25 cellular contexts compared by ENCODE assay signal in the genomic region with DNA sequence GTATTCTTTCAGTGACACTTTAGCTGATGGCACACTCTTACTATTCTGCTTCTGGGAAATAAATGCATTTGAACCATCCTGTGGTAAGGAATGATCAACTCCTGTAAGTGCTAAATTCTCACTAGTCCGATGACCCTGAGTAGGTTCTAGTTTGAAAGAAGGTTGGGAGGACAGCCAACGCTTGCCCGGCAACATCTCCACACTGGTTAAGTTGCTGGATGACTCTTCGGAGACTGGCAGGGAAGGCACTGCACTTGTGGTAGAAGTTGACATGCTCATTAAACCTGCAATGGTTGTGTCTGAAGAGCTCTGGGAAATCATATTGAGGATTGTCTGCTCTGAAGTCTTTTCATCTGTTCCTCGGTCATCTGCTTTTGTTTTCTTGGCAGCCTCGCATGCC. TPM values are rescaled to one million over a fixed set of nuclear protein-coding genes. Genes with fewer than 3 reads are reported as not detected.
DNase-seq lines count a peak whose midpoint lies in the region; ATAC-seq, FAIRE-seq and TF ChIP-seq lines count a peak whose summit lies in the region.
"Had no signal": no experiment of that assay in that cellular context is flagged by ENCODE, and none has a peak within 500 bp of the region (broad histone marks: within the 10 kb centered on the region; RNA-seq: fewer than 3 reads in every experiment).

No MANE protein-coding gene starts in this region.

- TF ChIP-seq CTCF in GM12878 (IDR thresholded peaks at IDR 0.05 in 2 of 3, conservative IDR thresholded peaks at IDR 0.05 in 1 of 3; ENCODE audit: control insufficient read depth in 2 of 3, extremely low read depth in 1 of 3, insufficient read depth in 1 of 3, low read depth in 3 of 3, low read length in 3 of 3) (no peak), psoas muscle (IDR thresholded peaks at IDR 0.05) (no peak)
- no peak for TF ChIP-seq CTCF in CD8-positive, alpha-beta T cell (IDR thresholded peaks at IDR 0.05)

- RAD21 ChIA-PET in GM12878 (lab: Charles Lee; ENCODE audit: unreplicated experiment): no interaction called here

- SMC1A ChIA-PET in GM12878 (lab: Charles Lee; ENCODE audit: uncharacterized antibody, unreplicated experiment): no interaction called here

- H3K9ac ChIP-seq in GM12878 (ENCODE audit: control insufficient read depth, insufficient read depth, low read length): no peak overlapping the region
- H3K9ac ChIP-seq: BLaER1 treated with 17β-estradiol and CSF1 and Interleukin-3, amounts not matched to agents 10 nM and 100 nM; GM23248 had no signal

- no peaks in the 10 kb centered on the region for H3K4me1 ChIP-seq in GM12878 (ENCODE audit: control insufficient read depth, insufficient read depth, low read length)
- H3K4me1 ChIP-seq in psoas muscle: peaks cover 42% of the 10 kb centered on the region
- no peaks in the 10 kb centered on the region for H3K4me1 ChIP-seq in CD8-positive, alpha-beta T cell (ENCODE audit: insufficient read depth, low read length)
- H3K4me1 ChIP-seq: BE2C had no signal

- H4K20me1 ChIP-seq in GM12878 (ENCODE audit: control insufficient read depth, insufficient read depth): no peaks in the 10 kb centered on the region

- TSS peak; percentile 9 for BruUV-seq in GM12878 (replicated peaks; lab: Mats Ljungman, UMichigan)

- in situ Hi-C loops in GM12878 (cut with MboI): no loop called here

- intact Hi-C loops in GM12878 (cut with micrococcal nuclease; ENCODE audit: unreplicated experiment): no loop called here
- intact Hi-C loops in psoas muscle (cut with DNase I): no loop called here
- intact Hi-C loops in CD8-positive, alpha-beta T cell (cut with DNase I, micrococcal nuclease): no loop called here

- no peaks in the 10 kb centered on the region for H3K79me2 ChIP-seq in GM12878 (ENCODE audit: control insufficient read depth, insufficient read depth, low read length)

- H3K27me3 Mint-ChIP-seq in stimulated activated naive B cell treated with anti-CD40 and anti-IgM and Interleukin-4, amounts not matched to agents 10 μg/mL and 1 μg/mL and 100 μg/mL, for 72 hours: no peaks in the 10 kb centered on the region
- no peaks in the 10 kb centered on the region for H3K27me3 Mint-ChIP-seq in CD8-positive, alpha-beta T cell (ENCODE audit: low read depth)
- H3K27me3 Mint-ChIP-seq: CD4-positive, alpha-beta T cell had no signal

- no peak for TF ChIP-seq EP300 in GM12878 (IDR thresholded peaks at IDR 0.05; ENCODE audit: borderline replicate concordance in 1 of 2, control insufficient read depth in 1 of 2, low read depth in 2 of 2, low read length in 2 of 2)

- H3K4me2 ChIP-seq in GM12878 (ENCODE audit: control insufficient read depth, insufficient read depth): no peak overlapping the region
- H3K4me2 ChIP-seq: A549; BLaER1 treated with 17β-estradiol and CSF1 and Interleukin-3, amounts not matched to agents 10 nM and 100 nM had no signal

- CTCF ChIA-PET in GM12878 (lab: Yijun Ruan, JAX): no interaction called here
- CTCF ChIA-PET in CD8-positive, alpha-beta T cell (lab: Charles Lee): no interaction called here

- H3K4me3 Mint-ChIP-seq in stimulated activated naive B cell treated with anti-CD40 and anti-IgM and Interleukin-4, amounts not matched to agents 10 μg/mL and 1 μg/mL and 100 μg/mL, for 72 hours: no peak overlapping the region
- H3K4me3 Mint-ChIP-seq in CD8-positive, alpha-beta T cell: no peak overlapping the region
- H3K4me3 Mint-ChIP-seq: CD14-positive monocyte; CD4-positive, alpha-beta T cell had no signal

- no peak for TF ChIP-seq RAD21 in GM12878 (IDR thresholded peaks at IDR 0.05; ENCODE audit: insufficient read depth, low read depth, low read length)

- H3K4me1 Mint-ChIP-seq in stimulated activated naive B cell treated with anti-CD40 and anti-IgM and Interleukin-4, amounts not matched to agents 10 μg/mL and 1 μg/mL and 100 μg/mL, for 72 hours: peaks cover 0 to 6% of the 10 kb centered on the region in 2 donors
- H3K4me1 Mint-ChIP-seq in CD8-positive, alpha-beta T cell (ENCODE audit: low read depth): peaks cover 14% of the 10 kb centered on the region
- H3K4me1 Mint-ChIP-seq: CD14-positive monocyte had no signal

- no peak for ATAC-seq in GM12878
- peak; percentile 43 to 70 (median 50) for ATAC-seq in psoas muscle
- ATAC-seq in stimulated activated naive B cell treated with anti-CD40 and anti-IgM and Interleukin-4, amounts not matched to agents 10 μg/mL and 1 μg/mL and 100 μg/mL, for 72 hours (replicated peaks): no peak
- ATAC-seq in CD8-positive, alpha-beta T cell: no peak
- ATAC-seq: A549 had no signal

- WGBS in GM12878 (ENCODE audit: insufficient coverage, insufficient replicate concordance, low lambda C conversion rate, missing lambda C conversion rate): 89% methylated on average over 6 of the region's 6 CpGs
- 49 to 67% (median 57%) methylated on average over 6 of the region's 6 CpGs for WGBS in psoas muscle, 3 donors

- H3K36me3 ChIP-seq in GM12878 (ENCODE audit: control insufficient read depth in 2 of 2, insufficient read depth in 2 of 2, low read length in 1 of 2): peaks cover 9 to 36% of the 10 kb centered on the region in 2 experiments
- H3K36me3 ChIP-seq in psoas muscle (ENCODE audit: insufficient read depth in 1 of 2, low read depth in 1 of 2): peaks cover 9 to 74% of the 10 kb centered on the region in 2 donors
- H3K36me3 ChIP-seq in CD8-positive, alpha-beta T cell (ENCODE audit: insufficient read depth, low read length): peaks cover 41% of the 10 kb centered on the region

- H3K27ac ChIP-seq in GM12878 (ENCODE audit: control insufficient read depth, insufficient read depth): no peak overlapping the region
- peak overlapping the region; percentile 57 for H3K27ac ChIP-seq in psoas muscle
- H3K27ac ChIP-seq in CD8-positive, alpha-beta T cell (ENCODE audit: low read depth, low read length): no peak overlapping the region
- H3K27ac ChIP-seq: A549; BLaER1 treated with 17β-estradiol and CSF1 and Interleukin-3, amounts not matched to agents 10 nM and 100 nM; GM23248 had no signal

- H3K27me3 ChIP-seq in GM12878 (replicated peaks in 1 of 2; ENCODE audit: control insufficient read depth in 2 of 2, insufficient read depth in 2 of 2, low read length in 1 of 2) (no peaks in the 10 kb centered on the region), psoas muscle (ENCODE audit: insufficient read depth in 3 of 3, low read length in 2 of 3) (no peaks in the 10 kb centered on the region)
- H3K27me3 ChIP-seq in CD8-positive, alpha-beta T cell (ENCODE audit: insufficient read depth, low read length): no peaks in the 10 kb centered on the region
- H3K27me3 ChIP-seq: BE2C; BLaER1 treated with 17β-estradiol and CSF1 and Interleukin-3, amounts not matched to agents 10 nM and 100 nM had no signal

- TF ChIP-seq POLR2A in GM12891 (IDR thresholded peaks at IDR 0.05; ENCODE audit: low read depth, low read length) (0 out of 2 replicates have a peak, but pooled peaks have one; percentile 27), GM12878 (IDR thresholded peaks at IDR 0.05; ENCODE audit: low read depth, low read length) (no peak)

- peaks cover 25 to 40% of the 10 kb centered on the region in 2 donors for H3K36me3 Mint-ChIP-seq in stimulated activated naive B cell treated with anti-CD40 and anti-IgM and Interleukin-4, amounts not matched to agents 10 μg/mL and 1 μg/mL and 100 μg/mL, for 72 hours
- H3K36me3 Mint-ChIP-seq in CD8-positive, alpha-beta T cell: peaks cover 87% of the 10 kb centered on the region

- no peak overlapping the region for H2AFZ ChIP-seq in GM12878 (ENCODE audit: control insufficient read depth, low read depth, low read length)
- H2AFZ ChIP-seq: GM23248 had no signal

- DNase-seq in GM12891 (ENCODE audit: insufficient read length, low spot score): no peak
- DNase-seq in GM12878 (ENCODE audit: low read depth, low spot score): no peak
- DNase-seq in psoas muscle: no peak
- DNase-seq in stimulated activated naive B cell treated with anti-CD40 and anti-IgM and Interleukin-4, amounts not matched to agents 10 μg/mL and 1 μg/mL and 100 μg/mL, for 72 hours: no peak
- DNase-seq in CD8-positive, alpha-beta T cell: no peak
- DNase-seq in NCI-H1092 (lab: John Stamatoyannopoulos, UW): no peak
- DNase-seq in NCI-H1048 (lab: John Stamatoyannopoulos, UW): no peak
- DNase-seq: 8988T; ACHN; AML-193; BE2C; Calu3; CD4-positive, alpha-beta T cell; COR-L47; DMS53; DMS79 treated with DMSO at 0.1 percent for 48 hours; GF-D8; GM23248; H7; HCEC 1CT had no signal

- POLR2A ChIA-PET in GM12878 (lab: Charles Lee): no interaction called here
- POLR2A ChIA-PET in CD8-positive, alpha-beta T cell (lab: Charles Lee): interaction anchor here (1.3 kb wide), 1 partner anchor 12 kb away, joined by 4 read pairs; a partner anchor contains a TSS

- FAIRE-seq in GM12891 (lab: Jason Lieb, UNC) (no peak), GM12878 (lab: Jason Lieb, UNC) (no peak)
- FAIRE-seq: A549, GM19239, H1 had no signal

- H3K9me3 ChIP-seq in GM12878 (replicated peaks; ENCODE audit: control insufficient read depth, insufficient read depth, low read length) (no peaks in the 10 kb centered on the region), psoas muscle (no peaks in the 10 kb centered on the region)
- H3K9me3 ChIP-seq in CD8-positive, alpha-beta T cell (ENCODE audit: low read length): no peaks in the 10 kb centered on the region
- H3K9me3 ChIP-seq: A549; BE2C; BLaER1 treated with 17β-estradiol and CSF1 and Interleukin-3, amounts not matched to agents 10 nM and 100 nM had no signal

- no peaks in the 10 kb centered on the region for H3K9me3 Mint-ChIP-seq in stimulated activated naive B cell treated with anti-CD40 and anti-IgM and Interleukin-4, amounts not matched to agents 10 μg/mL and 1 μg/mL and 100 μg/mL, for 72 hours
- H3K9me3 Mint-ChIP-seq in CD8-positive, alpha-beta T cell: no peaks in the 10 kb centered on the region
- H3K9me3 Mint-ChIP-seq: CD4-positive, alpha-beta T cell had no signal

- H3K4me3 ChIP-seq in GM12878 (no peak overlapping the region), psoas muscle (no peak overlapping the region)
- H3K4me3 ChIP-seq in CD8-positive, alpha-beta T cell (ENCODE audit: low read depth, low read length): no peak overlapping the region
- H3K4me3 ChIP-seq: A549; BLaER1 treated with 17β-estradiol and CSF1 and Interleukin-3, amounts not matched to agents 10 nM and 100 nM; GM23248 had no signal

- H3K27ac Mint-ChIP-seq in stimulated activated naive B cell treated with anti-CD40 and anti-IgM and Interleukin-4, amounts not matched to agents 10 μg/mL and 1 μg/mL and 100 μg/mL, for 72 hours: peak overlapping the region; percentile 54
- H3K27ac Mint-ChIP-seq in CD8-positive, alpha-beta T cell: no peak overlapping the region

RNA-seq across cellular contexts. Expression of a gene that starts 12.0 kb away (rescaled TPM):
- 18.4 TPM for polyA plus RNA-seq in GM12891 (2012; ENCODE audit: low read depth, missing spikeins)
- 129 and 134 TPM in 2 replicates for total RNA-seq in GM12878 (2013; cell fraction: nucleolus; rRNA removed)
- total RNA-seq in GM12878 (2014; rRNA removed): 43.0 and 46.7 TPM in 2 replicates
- 38.7 and 39.8 TPM in 2 replicates for total RNA-seq in GM12878 (2014; rRNA removed; fragmentation: Illumina TruSeq; extraction: Trizol)
- 28.1 and 28.6 TPM in 2 replicates for total RNA-seq in GM12878 (2021)
- polyA plus RNA-seq in GM12878 (2011; ENCODE audit: low read depth): 42.7 TPM
- 52.9 and 54.3 TPM in 2 replicates for polyA plus RNA-seq in GM12878 (2011; rRNA removed)
- polyA plus RNA-seq in GM12878 (2011; cell fraction: cytosol; rRNA removed): 50.8 and 56.2 TPM in 2 replicates
- polyA plus RNA-seq in GM12878 (2011; cell fraction: nucleus; rRNA removed): 53.0 and 66.8 TPM in 2 replicates
- polyA plus RNA-seq in GM12878 (2012): 20.8 and 26.6 TPM in 2 replicates
- polyA plus RNA-seq in GM12878 (2014; fragmentation: Illumina TruSeq; extraction: Trizol): 33.7 and 35.3 TPM in 2 replicates
- 10 to 100 TPM; 39.0 to 54.8 TPM for polyA plus RNA-seq in GM12878 (2014; fragmentation: Nextera tagmentation; extraction: Ambion mirVana)
- polyA plus RNA-seq in GM12878 (2014; rRNA removed): 32.1 and 33.7 TPM in 2 replicates
- 10 to 100 TPM; 42.1 to 42.3 TPM for polyA plus RNA-seq in GM12878 (2016; fragmentation: Nextera tagmentation; extraction: Ambion mirVana)
- 72.3 and 73.2 TPM in 2 replicates for polyA minus RNA-seq in GM12878 (2011; rRNA and poly(A)+ RNA removed)
- polyA minus RNA-seq in GM12878 (2011; cell fraction: cytosol; rRNA and poly(A)+ RNA removed): 19.9 and 30.7 TPM in 2 replicates
- 72.9 and 105 TPM in 2 replicates for polyA minus RNA-seq in GM12878 (2011; cell fraction: nucleus; rRNA and poly(A)+ RNA removed)
- total RNA-seq in psoas muscle: 10 to 100 TPM; 30.7 to 59.4 (median 33.4) TPM
- 10 to 100 TPM; 34.1 to 88.1 (median 57.1) TPM for polyA plus RNA-seq in psoas muscle
- 100 to 1,000 TPM; 175 to 179 TPM for total RNA-seq in CD8-positive, alpha-beta T cell

RNA-seq across cellular contexts. Expression of a gene that starts 22.5 kb away (rescaled TPM):
- polyA plus RNA-seq in GM12891 (2012; ENCODE audit: low read depth, missing spikeins): 10.6 TPM
- total RNA-seq in GM12878 (2013; cell fraction: nucleolus; rRNA removed): 79.2 and 93.9 TPM in 2 replicates
- total RNA-seq in GM12878 (2014; rRNA removed) (22.8 and 25.1 TPM in 2 replicates), GM12878 (2014; rRNA removed; fragmentation: Illumina TruSeq; extraction: Trizol) (28.8 and 29.1 TPM in 2 replicates), GM12878 (2021) (36.2 and 37.3 TPM in 2 replicates), psoas muscle (10 to 100 TPM; 25.9 to 31.8 (median 28.7) TPM)
- polyA plus RNA-seq in GM12878 (2011; ENCODE audit: low read depth): 11.4 TPM
- polyA plus RNA-seq in GM12878 (2011; rRNA removed) (29.1 and 34.2 TPM in 2 replicates), GM12878 (2014; fragmentation: Illumina TruSeq; extraction: Trizol) (23.5 and 26.5 TPM in 2 replicates), GM12878 (2014; fragmentation: Nextera tagmentation; extraction: Ambion mirVana) (1 to 10 TPM; 6.3 to 6.5 TPM), GM12878 (2014; rRNA removed) (13.3 and 17.3 TPM in 2 replicates), GM12878 (2016; fragmentation: Nextera tagmentation; extraction: Ambion mirVana) (10 to 100 TPM in 1 of 2 experiments, 1 to 10 TPM in 1; 9.4 to 10.7 TPM), psoas muscle (10 to 100 TPM in 1 of 3 donors, 1 to 10 TPM in 2; 5.2 to 17.0 (median 6.1) TPM)
- polyA plus RNA-seq in GM12878 (2011; cell fraction: cytosol; rRNA removed): 16.2 and 19.7 TPM in 2 replicates
- polyA plus RNA-seq in GM12878 (2011; cell fraction: nucleus; rRNA removed): 28.7 and 30.4 TPM in 2 replicates
- 12.2 and 14.3 TPM in 2 replicates for polyA plus RNA-seq in GM12878 (2012)
- 93.7 and 161 TPM in 2 replicates for polyA minus RNA-seq in GM12878 (2011; rRNA and poly(A)+ RNA removed)
- 21.2 and 23.1 TPM in 2 replicates for polyA minus RNA-seq in GM12878 (2011; cell fraction: cytosol; rRNA and poly(A)+ RNA removed)
- polyA minus RNA-seq in GM12878 (2011; cell fraction: nucleus; rRNA and poly(A)+ RNA removed): 29.5 and 29.8 TPM in 2 replicates
- total RNA-seq in CD8-positive, alpha-beta T cell: 100 to 1,000 TPM; 127 to 132 TPM

Comparison
In these comparisons a context has a peak if more than half of its experiments do, and no peak if none do; other contexts are left out.
1. ATAC-seq: peak in psoas muscle (4 of 4); none in GM12878 (single experiment), stimulated activated naive B cell treated with anti-CD40 and anti-IgM and Interleukin-4, amounts not matched to agents 10 μg/mL and 1 μg/mL and 100 μg/mL, for 72 hours (0 of 2) and CD8-positive, alpha-beta T cell (single experiment).